ENCODE assay signal across 10 cellular contexts in the genomic region with DNA sequence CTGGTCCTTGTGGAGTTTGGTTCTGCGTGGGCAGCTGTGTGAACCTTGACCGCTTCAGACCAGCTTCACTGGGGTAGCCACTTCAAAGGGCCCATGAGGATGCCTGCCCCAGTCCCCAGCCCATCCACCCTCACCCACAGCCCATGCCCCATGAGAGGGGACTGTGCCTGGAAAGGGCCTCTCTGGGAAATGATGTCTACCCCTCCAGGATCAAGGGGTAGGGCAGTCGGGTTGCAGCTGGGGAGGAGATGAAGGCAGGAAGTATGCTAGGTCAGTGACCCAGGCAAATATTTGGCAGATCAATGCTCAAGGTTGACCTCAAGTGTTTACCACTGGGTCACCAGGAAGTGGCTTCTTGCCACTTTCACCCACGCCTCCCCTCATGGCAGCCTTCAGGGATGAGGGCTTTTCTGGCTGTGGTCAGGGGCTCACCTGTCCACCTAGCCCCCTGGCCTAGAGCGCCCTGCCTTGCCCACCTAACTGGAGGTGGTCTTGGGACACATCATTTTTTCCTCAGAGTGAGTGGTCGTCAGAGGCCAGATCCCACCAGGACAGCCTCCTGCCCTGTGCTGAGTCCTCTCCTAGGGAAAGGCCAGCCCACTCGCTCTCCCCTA.
DNase-seq lines count a peak whose midpoint lies in the region; ATAC-seq and TF ChIP-seq lines count a peak whose summit lies in the region.
"Had no signal": no experiment of that assay in that cellular context is flagged by ENCODE, and none has a peak within 500 bp of the region (broad histone marks: within the 10 kb centered on the region; RNA-seq: fewer than 3 reads in every experiment).

No MANE protein-coding gene starts in this region.

- H3K4me1 ChIP-seq in liver (ENCODE audit: control insufficient read depth in 4 of 4, insufficient read depth in 4 of 4, low read length in 3 of 4) (peaks cover 29 to 58% (median 45%) of the 10 kb centered on the region in 4 donors), tibial nerve (peaks cover 0 to 29% (median 11%) of the 10 kb centered on the region in 4 donors)

- ATAC-seq in GM19455 (IDR thresholded peaks at IDR 0.05; ENCODE audit: unreplicated experiment) (peak; percentile 45), HG03457 (IDR thresholded peaks at IDR 0.05; ENCODE audit: unreplicated experiment) (peak; percentile 35)
- ATAC-seq: HCT116 had no signal

- DNase-seq in GM12865 (ENCODE audit: low read depth) (peak; percentile 79), H7 (no peak), EL (no peak), tibial nerve (ENCODE audit: low spot score in 2 of 2) (no peak), NCI-H2081 treated with DMSO at 0.1 percent for 48 hours (lab: John Stamatoyannopoulos, UW) (no peak)

- TF ChIP-seq CTCF in GM12865 (IDR thresholded peaks at IDR 0.05; ENCODE audit: insufficient read depth, low read depth, low read length, missing control alignments), result no peak
- no peak for TF ChIP-seq CTCF in liver (IDR thresholded peaks at IDR 0.05; ENCODE audit: low read depth, low read length, missing input control)
- no peak for TF ChIP-seq CTCF in tibial nerve (IDR thresholded peaks at IDR 0.05)

- no peaks in the 10 kb centered on the region for H3K27me3 ChIP-seq in liver (ENCODE audit: control insufficient read depth in 4 of 4, insufficient read depth in 4 of 4, low read length in 3 of 4)
- H3K27me3 ChIP-seq in H7 (ENCODE audit: control insufficient read depth, insufficient read depth, low read length), result no peaks in the 10 kb centered on the region
- H3K27me3 ChIP-seq in tibial nerve, result no peaks in the 10 kb centered on the region
- H3K27me3 ChIP-seq: cardiac muscle cell had no signal

- peak overlapping the region; percentile 71 to 87 for H3K27ac ChIP-seq in liver (ENCODE audit: low read depth in 1 of 2, low read length in 2 of 2)
- H3K27ac ChIP-seq in tibial nerve, result no peak overlapping the region
- H3K27ac ChIP-seq: cardiac muscle cell had no signal

- no peak overlapping the region for H3K9ac ChIP-seq in liver (ENCODE audit: low read depth in 1 of 2, low read length in 2 of 2)

- peak in 1 of 2 donors; percentile 39 for TF ChIP-seq RAD21 in liver (IDR thresholded peaks at IDR 0.05)

- no peak for TF ChIP-seq POLR2A in tibial nerve (IDR thresholded peaks at IDR 0.05)

- TF ChIP-seq EP300 in tibial nerve (IDR thresholded peaks at IDR 0.05), result no peak

- H3K9me3 ChIP-seq in liver (ENCODE audit: control insufficient read depth in 4 of 4, low read length in 3 of 4), result no peaks in the 10 kb centered on the region
- no peaks in the 10 kb centered on the region for H3K9me3 ChIP-seq in tibial nerve

- 32% methylated on average over 7 of the region's 7 CpGs for WGBS in liver
- WGBS in tibial nerve, 2 donors, result 64 to 89% methylated on average over 3 to 6 of the region's 7 CpGs

- H3K4me3 ChIP-seq in GM12865 (ENCODE audit: low read depth, low read length) (no peak overlapping the region), liver (ENCODE audit: low read depth in 1 of 3, low read length in 3 of 3) (peak overlapping the region in 2 of 3 donors; percentile 25 to 30), H7 (ENCODE audit: insufficient read depth, low read depth, low read length) (no peak overlapping the region), tibial nerve (no peak overlapping the region)
- H3K4me3 ChIP-seq: cardiac muscle cell had no signal

- no peaks in the 10 kb centered on the region for H3K36me3 ChIP-seq in liver (ENCODE audit: control insufficient read depth in 4 of 4, insufficient read depth in 3 of 4, low read depth in 1 of 4, low read length in 3 of 4)
- no peaks in the 10 kb centered on the region for H3K36me3 ChIP-seq in H7 (replicated peaks; ENCODE audit: control insufficient read depth, insufficient read depth, low read length)
- H3K36me3 ChIP-seq in tibial nerve, result no peaks in the 10 kb centered on the region
- H3K36me3 ChIP-seq: cardiac muscle cell had no signal

TF ChIP-seq in liver, 16 proteins besides CTCF, POLR2A, EP300 and RAD21:
- TF ChIP-seq, protein P1, sequence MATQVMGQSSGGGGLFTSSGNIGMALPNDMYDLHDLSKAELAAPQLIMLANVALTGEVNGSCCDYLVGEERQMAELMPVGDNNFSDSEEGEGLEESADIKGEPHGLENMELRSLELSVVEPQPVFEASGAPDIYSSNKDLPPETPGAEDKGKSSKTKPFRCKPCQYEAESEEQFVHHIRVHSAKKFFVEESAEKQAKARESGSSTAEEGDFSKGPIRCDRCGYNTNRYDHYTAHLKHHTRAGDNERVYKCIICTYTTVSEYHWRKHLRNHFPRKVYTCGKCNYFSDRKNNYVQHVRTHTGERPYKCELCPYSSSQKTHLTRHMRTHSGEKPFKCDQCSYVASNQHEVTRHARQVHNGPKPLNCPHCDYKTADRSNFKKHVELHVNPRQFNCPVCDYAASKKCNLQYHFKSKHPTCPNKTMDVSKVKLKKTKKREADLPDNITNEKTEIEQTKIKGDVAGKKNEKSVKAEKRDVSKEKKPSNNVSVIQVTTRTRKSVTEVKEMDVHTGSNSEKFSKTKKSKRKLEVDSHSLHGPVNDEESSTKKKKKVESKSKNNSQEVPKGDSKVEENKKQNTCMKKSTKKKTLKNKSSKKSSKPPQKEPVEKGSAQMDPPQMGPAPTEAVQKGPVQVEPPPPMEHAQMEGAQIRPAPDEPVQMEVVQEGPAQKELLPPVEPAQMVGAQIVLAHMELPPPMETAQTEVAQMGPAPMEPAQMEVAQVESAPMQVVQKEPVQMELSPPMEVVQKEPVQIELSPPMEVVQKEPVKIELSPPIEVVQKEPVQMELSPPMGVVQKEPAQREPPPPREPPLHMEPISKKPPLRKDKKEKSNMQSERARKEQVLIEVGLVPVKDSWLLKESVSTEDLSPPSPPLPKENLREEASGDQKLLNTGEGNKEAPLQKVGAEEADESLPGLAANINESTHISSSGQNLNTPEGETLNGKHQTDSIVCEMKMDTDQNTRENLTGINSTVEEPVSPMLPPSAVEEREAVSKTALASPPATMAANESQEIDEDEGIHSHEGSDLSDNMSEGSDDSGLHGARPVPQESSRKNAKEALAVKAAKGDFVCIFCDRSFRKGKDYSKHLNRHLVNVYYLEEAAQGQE (IDR thresholded peaks at IDR 0.05), result no peak
- TF ChIP-seq SP1 (IDR thresholded peaks at IDR 0.05) (peak; percentile 90), FOXA1 (IDR thresholded peaks at IDR 0.05) (no peak), NR2F2 (IDR thresholded peaks at IDR 0.05) (peak; percentile 97), HNF4A (conservative IDR thresholded peaks at IDR 0.05) (peak; percentile 75 to 87), YY1 (IDR thresholded peaks at IDR 0.05) (peak; percentile 52), JUND (IDR thresholded peaks at IDR 0.05) (peak in 1 of 2 donors; percentile 26), HNF4G (IDR thresholded peaks at IDR 0.05) (peak; percentile 45), EGR1 (IDR thresholded peaks at IDR 0.05; ENCODE audit: low read depth in 2 of 2) (peak; percentile 85 to 96), TAF1 (conservative IDR thresholded peaks at IDR 0.05) (no peak), FOXA2 (IDR thresholded peaks at IDR 0.05) (no peak), GABPA (IDR thresholded peaks at IDR 0.05 in 1 of 2, conservative IDR thresholded peaks at IDR 0.05 in 1 of 2) (no peak), RXRA (IDR thresholded peaks at IDR 0.05) (peak; percentile 94 to 99)
- TF ChIP-seq, protein P2, sequence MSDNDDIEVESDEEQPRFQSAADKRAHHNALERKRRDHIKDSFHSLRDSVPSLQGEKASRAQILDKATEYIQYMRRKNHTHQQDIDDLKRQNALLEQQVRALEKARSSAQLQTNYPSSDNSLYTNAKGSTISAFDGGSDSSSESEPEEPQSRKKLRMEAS (IDR thresholded peaks at IDR 0.05), result peak; percentile 90
- TF ChIP-seq, protein P3, sequence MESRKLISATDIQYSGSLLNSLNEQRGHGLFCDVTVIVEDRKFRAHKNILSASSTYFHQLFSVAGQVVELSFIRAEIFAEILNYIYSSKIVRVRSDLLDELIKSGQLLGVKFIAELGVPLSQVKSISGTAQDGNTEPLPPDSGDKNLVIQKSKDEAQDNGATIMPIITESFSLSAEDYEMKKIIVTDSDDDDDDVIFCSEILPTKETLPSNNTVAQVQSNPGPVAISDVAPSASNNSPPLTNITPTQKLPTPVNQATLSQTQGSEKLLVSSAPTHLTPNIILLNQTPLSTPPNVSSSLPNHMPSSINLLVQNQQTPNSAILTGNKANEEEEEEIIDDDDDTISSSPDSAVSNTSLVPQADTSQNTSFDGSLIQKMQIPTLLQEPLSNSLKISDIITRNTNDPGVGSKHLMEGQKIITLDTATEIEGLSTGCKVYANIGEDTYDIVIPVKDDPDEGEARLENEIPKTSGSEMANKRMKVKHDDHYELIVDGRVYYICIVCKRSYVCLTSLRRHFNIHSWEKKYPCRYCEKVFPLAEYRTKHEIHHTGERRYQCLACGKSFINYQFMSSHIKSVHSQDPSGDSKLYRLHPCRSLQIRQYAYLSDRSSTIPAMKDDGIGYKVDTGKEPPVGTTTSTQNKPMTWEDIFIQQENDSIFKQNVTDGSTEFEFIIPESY (IDR thresholded peaks at IDR 0.05), result no peak
- TF ChIP-seq, protein P4, sequence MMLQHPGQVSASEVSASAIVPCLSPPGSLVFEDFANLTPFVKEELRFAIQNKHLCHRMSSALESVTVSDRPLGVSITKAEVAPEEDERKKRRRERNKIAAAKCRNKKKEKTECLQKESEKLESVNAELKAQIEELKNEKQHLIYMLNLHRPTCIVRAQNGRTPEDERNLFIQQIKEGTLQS (IDR thresholded peaks at IDR 0.05), result no peak

Comparison
In these comparisons a context has a peak if more than half of its experiments do, and no peak if none do; other contexts are left out.
1. H3K4me3 ChIP-seq: peak in liver (2 of 3); none in GM12865 (single experiment), H7 (single experiment) and tibial nerve (0 of 4).
2. H3K27ac ChIP-seq: peak in liver (2 of 2); none in tibial nerve (0 of 4).